In genomic region chr2:237568121-237568660, GRCh38 we compare ENCODE assay signal across 21 cellular contexts. TPM values are rescaled to one million over a fixed set of nuclear protein-coding genes. Genes with fewer than 3 reads are reported as not detected.
DNase-seq lines count a peak whose midpoint lies in the region; ATAC-seq, FAIRE-seq and TF ChIP-seq lines count a peak whose summit lies in the region.
"Had no signal": no experiment of that assay in that cellular context is flagged by ENCODE, and none has a peak within 500 bp of the region (broad histone marks: within the 10 kb centered on the region; RNA-seq: fewer than 3 reads in every experiment).

No MANE protein-coding gene starts in this region.

- no peak overlapping the region for H2AFZ ChIP-seq in H1 (ENCODE audit: low read length)
- no peak overlapping the region for H2AFZ ChIP-seq in osteoblast (ENCODE audit: low read length)
- H2AFZ ChIP-seq: GM23248 had no signal

- H3K4me1 ChIP-seq in H1 (replicated peaks in 1 of 4; ENCODE audit: control insufficient read depth in 3 of 4, insufficient read depth in 4 of 4, low read length in 3 of 4) (peaks cover 0 to 13% (median 4%) of the 10 kb centered on the region in 4 experiments; a peak in 5 of 7 replicates), osteoblast (ENCODE audit: insufficient read depth, low read length) (peaks cover 4% of the 10 kb centered on the region), sigmoid colon (peaks cover 0 to 15% (median 11%) of the 10 kb centered on the region in 4 donors)

- no peak overlapping the region for H2BK120ac ChIP-seq in H1 (replicated peaks; ENCODE audit: low read depth, low read length)

- H3K14ac ChIP-seq in H1 (ENCODE audit: insufficient read length): no peak overlapping the region

- TF ChIP-seq EP300 in H1 (IDR thresholded peaks at IDR 0.05; ENCODE audit: borderline replicate concordance in 1 of 2, low read depth in 2 of 2, low read length in 2 of 2) (no peak), sigmoid colon (IDR thresholded peaks at IDR 0.05) (no peak)

- H3K79me2 ChIP-seq in H1 (ENCODE audit: control insufficient read depth in 1 of 2, insufficient read depth in 2 of 2, low read length in 2 of 2) (no peaks in the 10 kb centered on the region), osteoblast (ENCODE audit: insufficient read depth, low read length) (no peaks in the 10 kb centered on the region)

- no peak overlapping the region for H2BK20ac ChIP-seq in H1 (ENCODE audit: low read length)

- intact Hi-C loops in sigmoid colon (cut with DNase I): no loop called here

- no peak overlapping the region for H4K5ac ChIP-seq in H1 (ENCODE audit: insufficient read length, low read depth, low read length)

- no peak overlapping the region for H3K9ac ChIP-seq in H1 (replicated peaks in 1 of 4; ENCODE audit: extremely low read depth in 1 of 4, low read depth in 3 of 4, low read length in 3 of 4)
- H3K9ac ChIP-seq: BLaER1, GM23248 had no signal

- H3K23me2 ChIP-seq in H1 (ENCODE audit: low read depth, low read length): peaks cover 11% of the 10 kb centered on the region; the same call in 1 of the 2 replicates

- TF ChIP-seq POLR2A in H1 (IDR thresholded peaks at IDR 0.05; ENCODE audit: control extremely low read depth in 1 of 2, low read depth in 2 of 2, low read length in 2 of 2) (no peak), sigmoid colon (IDR thresholded peaks at IDR 0.05) (no peak)

- no peak overlapping the region for H2BK12ac ChIP-seq in H1 (ENCODE audit: low read depth, low read length)

- no peaks in the 10 kb centered on the region for H3K27me3 ChIP-seq in H7 (ENCODE audit: control insufficient read depth, insufficient read depth, low read length)
- H3K27me3 ChIP-seq in H1 (replicated peaks in 1 of 4; ENCODE audit: control insufficient read depth in 3 of 4, extremely low read depth in 1 of 4, insufficient read depth in 3 of 4, low read length in 3 of 4): no peaks in the 10 kb centered on the region
- peaks cover 1% of the 10 kb centered on the region for H3K27me3 ChIP-seq in osteoblast (ENCODE audit: insufficient read depth, low read length)
- H3K27me3 ChIP-seq in sigmoid colon: peaks cover 0 to 15% (median 10%) of the 10 kb centered on the region in 3 donors
- H3K27me3 ChIP-seq in brain microvascular endothelial cell (replicated peaks): no peaks in the 10 kb centered on the region
- H3K27me3 ChIP-seq: BLaER1 had no signal

- H4K8ac ChIP-seq in H1 (ENCODE audit: extremely low read depth, insufficient read depth, low read length): no peak overlapping the region

- H3K9me3 ChIP-seq in H1 (ENCODE audit: insufficient read depth in 2 of 2, low read depth in 1 of 2, low read length in 1 of 2): no peaks in the 10 kb centered on the region
- no peaks in the 10 kb centered on the region for H3K9me3 ChIP-seq in osteoblast (ENCODE audit: low read depth, low read length)
- H3K9me3 ChIP-seq in sigmoid colon: no peaks in the 10 kb centered on the region
- H3K9me3 ChIP-seq: BLaER1 had no signal

- WGBS in H1 (ENCODE audit: extremely low coverage in 1 of 2, insufficient coverage in 1 of 2, insufficient read length in 1 of 2, insufficient replicate concordance in 2 of 2, low coverage in 1 of 2, low lambda C conversion rate in 2 of 2, missing lambda C conversion rate in 1 of 2), 2 experiments: 87% methylated on average over 9 of the region's 9 CpGs; no CpG with 5 or more reads in 1 of the 2 experiments
- WGBS in sigmoid colon, 2 donors: 44 to 72% methylated on average over 9 of the region's 9 CpGs

- POLR2A ChIA-PET in H1 (lab: Charles Lee; ENCODE audit: partially characterized antibody): interaction anchor here (0.8 to 1.7 kb wide), 3 partner anchors 18 to 38 kb away, joined by 3 to 5 read pairs (median 3); no protein-coding TSS in a partner anchor

- H3K18ac ChIP-seq in H1 (ENCODE audit: extremely low read depth, low read length): no peak overlapping the region

- no peak overlapping the region for H4K91ac ChIP-seq in H1 (replicated peaks; ENCODE audit: insufficient read length, low read length)

- H3K23ac ChIP-seq in H1 (ENCODE audit: insufficient read length): no peak overlapping the region

- H3K79me1 ChIP-seq in H1 (ENCODE audit: low read depth, low read length): no peaks in the 10 kb centered on the region

- H4K20me1 ChIP-seq in H1 (replicated peaks in 1 of 2; ENCODE audit: control insufficient read depth in 1 of 2, insufficient read depth in 2 of 2, low read length in 2 of 2) (peaks cover 0 to 11% of the 10 kb centered on the region in 2 experiments), osteoblast (ENCODE audit: insufficient read depth, low read length) (no peaks in the 10 kb centered on the region)

- H2BK5ac ChIP-seq in H1 (ENCODE audit: low read depth, low read length): no peak overlapping the region; the same call in 1 of the 2 replicates

- CTCF ChIA-PET in H1 (lab: Charles Lee; ENCODE audit: partially characterized antibody): interaction anchor here (1.0 to 1.5 kb wide), 4 partner anchors 18 to 134 kb away, joined by 3 to 10 read pairs (median 3); no protein-coding TSS in a partner anchor

- no peak overlapping the region for H3K56ac ChIP-seq in H1 (replicated peaks; ENCODE audit: insufficient read length, low read depth, low read length)

- H3K36me3 ChIP-seq in H7 (replicated peaks; ENCODE audit: control insufficient read depth, insufficient read depth, low read length): no peaks in the 10 kb centered on the region
- no peaks in the 10 kb centered on the region for H3K36me3 ChIP-seq in H1 (ENCODE audit: control insufficient read depth in 2 of 4, insufficient read depth in 4 of 4, low read length in 3 of 4)
- H3K36me3 ChIP-seq in osteoblast (ENCODE audit: insufficient read depth, low read length): no peaks in the 10 kb centered on the region
- H3K36me3 ChIP-seq in sigmoid colon: no peaks in the 10 kb centered on the region
- no peaks in the 10 kb centered on the region for H3K36me3 ChIP-seq in brain microvascular endothelial cell (replicated peaks)

- no peak for ATAC-seq in GM21528 (IDR thresholded peaks at IDR 0.05; ENCODE audit: low FRiP score, unreplicated experiment)
- ATAC-seq: GM12878 had no signal

- no peak for TF ChIP-seq RAD21 in H1 (IDR thresholded peaks at IDR 0.05 in 1 of 2, conservative IDR thresholded peaks at IDR 0.05 in 1 of 2; ENCODE audit: low read depth in 2 of 2, low read length in 2 of 2)

- in situ Hi-C loops in brain microvascular endothelial cell (cut with HindIII; ENCODE audit: low pct_ligation_motif_present, low sequenced_read_pairs): no loop called here

- peak overlapping the region; percentile 54; the same call in 1 of the 2 replicates for H2BK15ac ChIP-seq in H1 (ENCODE audit: low read length)

- no peak overlapping the region for H3K4me3 ChIP-seq in H7 (ENCODE audit: insufficient read depth, low read depth, low read length)
- no peak overlapping the region for H3K4me3 ChIP-seq in H1 (ENCODE audit: extremely low read depth in 1 of 4, insufficient read depth in 2 of 4, low read depth in 3 of 4, low read length in 4 of 4)
- H3K4me3 ChIP-seq in osteoblast (ENCODE audit: insufficient read depth, low read length): no peak overlapping the region
- no peak overlapping the region for H3K4me3 ChIP-seq in sigmoid colon
- no peak overlapping the region for H3K4me3 ChIP-seq in brain microvascular endothelial cell (ENCODE audit: low read depth, low read length)
- H3K4me3 ChIP-seq: BLaER1, GM12878, GM23248 had no signal

- H2AK5ac ChIP-seq in H1 (ENCODE audit: low read depth, low read length): 0 out of 2 replicates have a peak overlapping the region, but pooled peaks have one; percentile 43

- TF ChIP-seq CTCF in H1 (IDR thresholded peaks at IDR 0.05; ENCODE audit: control extremely low read depth in 1 of 3, insufficient read depth in 1 of 3, low read depth in 1 of 3, low read length in 3 of 3) (no peak), osteoblast (IDR thresholded peaks at IDR 0.05; ENCODE audit: extremely low read depth, low read depth, low read length) (no peak), sigmoid colon (IDR thresholded peaks at IDR 0.05) (no peak), brain microvascular endothelial cell (IDR thresholded peaks at IDR 0.05; ENCODE audit: low read depth, low read length, missing control alignments) (no peak)

- FAIRE-seq in H1 (lab: Jason Lieb, UNC) (no peak), urothelium cell line (lab: Jason Lieb, UNC) (no peak)
- FAIRE-seq: GM12878, GM19239, HTR-8/SVneo had no signal

- H3K4me2 ChIP-seq in H1 (ENCODE audit: insufficient read depth in 1 of 2, low read depth in 2 of 2, low read length in 2 of 2) (no peak overlapping the region), osteoblast (ENCODE audit: insufficient read depth, low read length) (no peak overlapping the region)
- H3K4me2 ChIP-seq: BLaER1 had no signal

- DNase-seq in H7 (peak; percentile 34), H1 (ENCODE audit: low read depth in 1 of 2, low spot score in 2 of 2) (no peak), osteoblast (ENCODE audit: insufficient read length, low spot score, missing footprints) (peak; percentile 46), sigmoid colon (peak; percentile 57), brain microvascular endothelial cell (no peak), urothelium cell line (ENCODE audit: low spot score) (no peak), DMS153 (lab: John Stamatoyannopoulos, UW) (no peak)
- DNase-seq: 8988T; CD4-positive, alpha-beta memory T cell; DMS79 treated with DMSO at 0.1 percent for 48 hours; GM23248; H9 had no signal

- H3K27ac ChIP-seq in H1 (ENCODE audit: low read depth, low read length) (no peak overlapping the region), osteoblast (ENCODE audit: low read depth, low read length) (no peak overlapping the region), sigmoid colon (no peak overlapping the region), brain microvascular endothelial cell (no peak overlapping the region)
- H3K27ac ChIP-seq: BLaER1, GM23248 had no signal

- H3K4ac ChIP-seq in H1 (replicated peaks; ENCODE audit: insufficient read length, low read depth, low read length): no peak overlapping the region

RNA-seq across cellular contexts. Expression of gene PRLH, which starts 1.8 kb away (rescaled TPM):
- not detected in 2 replicates for total RNA-seq in H7 (2014; rRNA removed; shearing (Covaris generic))
- not detected in 2 replicates for total RNA-seq in H1 (2021; fragmentation: NEBNext Ultra II Directional; extraction: Animal tissue kit (Norgen Biotek cat#: 25700))
- polyA plus RNA-seq in H1 (2011; rRNA removed) (not detected in 2 replicates), sigmoid colon (not detected)
- not detected for polyA plus RNA-seq in H1 (2011; cell fraction: cytosol; rRNA removed)
- not detected for polyA plus RNA-seq in H1 (2011; cell fraction: nucleus; rRNA removed)
- not detected in 4 replicates for polyA plus RNA-seq in H1 (2012, experiment 1 of 2)
- not detected for polyA plus RNA-seq in H1 (2012, experiment 2 of 2)
- not detected for polyA plus RNA-seq in H1 (2013, experiment 1 of 2)
- polyA plus RNA-seq in H1 (2013, experiment 2 of 2): not detected
- not detected in 2 replicates for polyA minus RNA-seq in H1 (2011; rRNA and poly(A)+ RNA removed)
- not detected for polyA minus RNA-seq in H1 (2011; cell fraction: cytosol; rRNA and poly(A)+ RNA removed)
- polyA minus RNA-seq in H1 (2011; cell fraction: nucleus; rRNA and poly(A)+ RNA removed): not detected
- total RNA-seq in osteoblast (not detected in 2 replicates), sigmoid colon (not detected)
- total RNA-seq: A673; CD4-positive, alpha-beta memory T cell; G401; GM12878; GM23248; H9 had no signal
- polyA plus RNA-seq: AG04450; CD14-positive monocyte; CD4-positive, alpha-beta memory T cell; GM12878; GM23248 had no signal

RNA-seq across cellular contexts. Expression of gene RAB17, which starts 22.3 kb away (rescaled TPM):
- total RNA-seq in H7 (2014; rRNA removed; shearing (Covaris generic)): 23.3 and 25.5 TPM in 2 replicates
- total RNA-seq in H1 (2021; fragmentation: NEBNext Ultra II Directional; extraction: Animal tissue kit (Norgen Biotek cat#: 25700)): 83.4 and 83.8 TPM in 2 replicates
- polyA plus RNA-seq in H1 (2011; rRNA removed): 42.6 and 61.3 TPM in 2 replicates
- 101 TPM for polyA plus RNA-seq in H1 (2011; cell fraction: cytosol; rRNA removed)
- 167 TPM for polyA plus RNA-seq in H1 (2011; cell fraction: nucleus; rRNA removed)
- polyA plus RNA-seq in H1 (2012, experiment 1 of 2): 84.7 to 102 TPM (median 94.1 TPM) in 4 replicates
- polyA plus RNA-seq in H1 (2012, experiment 2 of 2): 63.0 TPM
- polyA plus RNA-seq in H1 (2013, experiment 1 of 2): 232 TPM
- polyA plus RNA-seq in H1 (2013, experiment 2 of 2): 228 TPM
- polyA minus RNA-seq in H1 (2011; rRNA and poly(A)+ RNA removed): 46.1 and 50.2 TPM in 2 replicates
- polyA minus RNA-seq in H1 (2011; cell fraction: cytosol; rRNA and poly(A)+ RNA removed): 25.8 TPM
- polyA minus RNA-seq in H1 (2011; cell fraction: nucleus; rRNA and poly(A)+ RNA removed): 47.1 TPM
- 0.36 TPM in 1 of 2 replicates, not detected in the other for total RNA-seq in osteoblast
- 1 to 10 TPM in 1 of 4 donors, under 1 TPM in 3; 0.33 to 2.8 (median 0.45) TPM for total RNA-seq in sigmoid colon
- 10 to 100 TPM; 34.4 to 48.8 (median 38.4) TPM for polyA plus RNA-seq in sigmoid colon
- total RNA-seq: CD4-positive, alpha-beta memory T cell; G401 had no signal
- polyA plus RNA-seq: CD4-positive, alpha-beta memory T cell; GM23248 had no signal

RNA-seq across cellular contexts. Expression of gene LRRFIP1, which starts 59.2 kb away (rescaled TPM):
- 49.9 and 101 TPM in 2 replicates for total RNA-seq in H7 (2014; rRNA removed; shearing (Covaris generic))
- total RNA-seq in H1 (2021; fragmentation: NEBNext Ultra II Directional; extraction: Animal tissue kit (Norgen Biotek cat#: 25700)): 68.6 and 75.8 TPM in 2 replicates
- polyA plus RNA-seq in H1 (2011; rRNA removed) (12.1 and 13.8 TPM in 2 replicates), sigmoid colon (10 to 100 TPM; 42.0 to 73.8 (median 63.3) TPM)
- polyA plus RNA-seq in H1 (2011; cell fraction: cytosol; rRNA removed): 25.4 TPM
- 26.6 TPM for polyA plus RNA-seq in H1 (2011; cell fraction: nucleus; rRNA removed)
- 33.6 to 61.3 TPM (median 38.1 TPM) in 4 replicates for polyA plus RNA-seq in H1 (2012, experiment 1 of 2)
- 4.3 TPM for polyA plus RNA-seq in H1 (2012, experiment 2 of 2)
- 98.5 TPM for polyA plus RNA-seq in H1 (2013, experiment 1 of 2)
- 87.2 TPM for polyA plus RNA-seq in H1 (2013, experiment 2 of 2)
- polyA minus RNA-seq in H1 (2011; rRNA and poly(A)+ RNA removed): 18.7 and 22.1 TPM in 2 replicates
- 18.1 TPM for polyA minus RNA-seq in H1 (2011; cell fraction: cytosol; rRNA and poly(A)+ RNA removed)
- 46.1 TPM for polyA minus RNA-seq in H1 (2011; cell fraction: nucleus; rRNA and poly(A)+ RNA removed)
- total RNA-seq in osteoblast (48.3 and 51.8 TPM in 2 replicates), sigmoid colon (100 to 1,000 TPM; 112 to 185 (median 136) TPM)

Comparison
In these comparisons a context has a peak if more than half of its experiments do, and no peak if none do; other contexts are left out.
1. DNase-seq: peak in H7 (single experiment), osteoblast (single experiment) and sigmoid colon (single experiment); none in H1 (0 of 2), brain microvascular endothelial cell (single experiment), urothelium cell line (single experiment) and DMS153 (single experiment).